In genomic region chr10:131727612-131728011, GRCh38 we compare ENCODE assay signal across 18 cellular contexts.
"Had no signal": no experiment of that assay in that cellular context is flagged by ENCODE, and none has a peak within 500 bp of the region (broad histone marks: within the 10 kb centered on the region; RNA-seq: fewer than 3 reads in every experiment).

No MANE protein-coding gene starts in this region.

- H3K27ac ChIP-seq: ascending aorta, dorsolateral prefrontal cortex, left ventricle myocardium inferior, right atrium auricular region had no signal

- ATAC-seq: activated CD4-positive, CD25-positive, alpha-beta regulatory T cell treated with anti-CD3 and anti-CD28 coated beads, Interleukin-2, amount 50 U/mL, for 24 hours; activated naive CD8-positive, alpha-beta T cell treated with anti-CD3 and anti-CD28 coated beads, Interleukin-2, amount 50 U/mL, for 24 hours; activated T-cell treated with anti-CD3 and anti-CD28 coated beads, Interleukin-2, amount 50 U/mL, for 72 hours; mucosa of descending colon; naive thymus-derived CD4-positive, alpha-beta T cell; stimulated activated naive CD8-positive, alpha-beta T cell treated with anti-CD3 and anti-CD28 coated beads, Interleukin-15, Interleukin-2, amounts not matched to agents 100 U/mL and 50 U/mL, for 24 hours; T-cell had no signal

- H3K27me3 ChIP-seq: ascending aorta, right atrium auricular region had no signal

- H3K36me3 Mint-ChIP-seq: naive thymus-derived CD4-positive, alpha-beta T cell; T-cell had no signal

- H3K4me1 ChIP-seq: ascending aorta had no signal

- H3K4me1 Mint-ChIP-seq: T-cell had no signal

- H3K36me3 ChIP-seq: ascending aorta, left ventricle myocardium inferior, right atrium auricular region had no signal

- H3K27ac Mint-ChIP-seq: activated naive CD8-positive, alpha-beta T cell treated with anti-CD3 and anti-CD28 coated beads, Interleukin-2, amount 50 U/mL, for 24 hours; activated T-cell treated with anti-CD3 and anti-CD28 coated beads, Interleukin-2, amount 50 U/mL, for 72 hours; naive thymus-derived CD4-positive, alpha-beta T cell; progenitor cell of endocrine pancreas; T-cell had no signal

- H3K4me3 ChIP-seq: ascending aorta, dorsolateral prefrontal cortex, left ventricle myocardium inferior, mucosa of descending colon, right atrium auricular region, smooth muscle cell had no signal

- H3K9me3 ChIP-seq: ascending aorta, mucosa of descending colon, SK-N-SH had no signal

- DNase-seq: activated naive CD4-positive, alpha-beta T cell treated with Interleukin-2 at 50 U/mL for 16 hours; activated naive CD8-positive, alpha-beta T cell treated with anti-CD3 and anti-CD28 coated beads, Interleukin-2, amount 50 U/mL, for 24 hours; activated T-cell treated with anti-CD3 and anti-CD28 coated beads, Interleukin-2, amount 50 U/mL, for 72 hours; kidney; left ventricle myocardium inferior; mucosa of descending colon; naive thymus-derived CD4-positive, alpha-beta T cell; nucleus accumbens; stimulated activated naive CD8-positive, alpha-beta T cell treated with anti-CD3 and anti-CD28 coated beads, Interleukin-15, Interleukin-2, amounts not matched to agents 100 U/mL and 50 U/mL, for 24 hours; T-helper 9 cell had no signal

- H3K4me3 Mint-ChIP-seq: activated naive CD8-positive, alpha-beta T cell treated with anti-CD3 and anti-CD28 coated beads, Interleukin-2, amount 50 U/mL, for 24 hours; activated T-cell treated with anti-CD3 and anti-CD28 coated beads, Interleukin-2, amount 50 U/mL, for 72 hours; naive thymus-derived CD4-positive, alpha-beta T cell had no signal

- H3K9me3 Mint-ChIP-seq: activated naive CD8-positive, alpha-beta T cell treated with anti-CD3 and anti-CD28 coated beads, Interleukin-2, amount 50 U/mL, for 24 hours had no signal
